Comparison of ENCODE assay signal across 8 cellular contexts in the genomic region with DNA sequence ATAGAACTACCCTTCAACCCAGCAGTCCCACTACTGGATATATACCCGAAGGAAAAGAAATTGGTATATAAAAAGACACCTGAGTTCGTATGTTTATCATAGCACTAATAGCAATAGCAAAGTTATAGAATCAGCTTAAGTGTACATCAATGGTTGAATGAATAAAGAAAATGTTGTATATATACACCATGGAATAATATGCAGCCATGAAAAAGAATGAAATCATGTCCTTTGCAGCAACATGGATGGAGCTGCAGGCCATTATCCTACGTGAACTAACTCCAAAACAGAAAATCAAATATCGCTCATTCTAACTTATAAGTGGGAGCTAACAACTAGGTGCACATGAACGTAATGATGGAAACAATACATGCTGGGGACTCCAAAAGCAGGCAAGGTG.
"Had no signal": no experiment of that assay in that cellular context is flagged by ENCODE, and none has a peak within 500 bp of the region (broad histone marks: within the 10 kb centered on the region; RNA-seq: fewer than 3 reads in every experiment).

No MANE protein-coding gene starts in this region.

- FAIRE-seq: HepG2, HTR-8/SVneo had no signal

- H3K36me3 ChIP-seq: HAP-1 had no signal

- H3K4me3 ChIP-seq: GM23338, HAP-1 had no signal

- H3K4me2 ChIP-seq: GM23338 had no signal

- ATAC-seq: HCT116, HepG2 had no signal

- H3K4me1 ChIP-seq: HAP-1 had no signal

- H3K9me3 ChIP-seq: HAP-1 had no signal

- DNase-seq: H7, Kasumi-1, KG1 had no signal

- H2AFZ ChIP-seq: GM23338 had no signal
